Comparison of ENCODE assay signal across 8 cellular contexts in the genomic region with DNA sequence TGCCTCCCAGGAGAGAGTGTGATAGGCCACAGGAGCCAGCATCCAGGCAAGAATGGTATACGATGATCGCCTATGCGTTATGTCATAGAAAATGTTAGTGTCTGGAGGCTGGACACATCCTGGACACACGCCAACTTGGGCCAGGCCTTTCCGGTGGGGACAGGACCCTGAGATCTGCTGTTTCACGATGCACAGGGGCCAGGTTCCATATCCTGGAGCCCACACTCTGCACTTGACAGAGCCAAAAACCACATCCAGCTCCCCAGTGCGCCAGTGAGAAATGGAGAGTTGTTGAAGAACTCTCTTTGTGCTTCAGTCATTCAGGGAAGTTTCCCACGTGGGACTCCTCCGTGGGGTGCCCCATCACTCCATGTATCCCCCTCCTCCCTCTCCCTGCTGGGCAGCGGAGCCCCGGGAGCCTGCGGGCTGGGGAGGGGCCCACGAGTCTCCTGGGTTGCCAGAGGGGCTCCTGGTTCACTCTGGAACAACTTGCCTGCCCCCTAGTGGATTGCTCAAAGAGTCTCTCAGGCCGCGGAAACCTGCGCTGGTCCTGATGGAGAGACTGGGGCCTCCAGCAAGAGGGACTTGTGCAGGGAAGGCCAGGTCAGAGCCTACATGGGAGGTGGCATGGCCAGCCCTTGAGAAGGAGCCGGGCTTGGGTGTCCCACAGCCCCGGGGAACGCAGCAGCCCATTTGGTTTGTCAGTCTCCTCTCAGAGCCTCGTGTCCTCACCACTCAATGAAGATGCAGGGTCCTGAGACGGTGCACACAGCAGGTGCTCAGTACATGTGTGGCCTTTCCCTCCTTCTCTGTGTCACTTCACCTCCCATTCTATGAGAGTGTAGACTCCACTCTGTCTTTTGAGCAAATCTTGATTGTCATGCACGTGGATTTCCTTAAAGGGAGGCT. TPM values are rescaled to one million over a fixed set of nuclear protein-coding genes. Genes with fewer than 3 reads are reported as not detected.
A peak's percentile ranks its signal among the peaks of the same experiment; 100 is the strongest.
DNase-seq lines count a peak whose midpoint lies in the region; ATAC-seq lines count a peak whose summit lies in the region.

No MANE protein-coding gene starts in this region.

- peaks cover 0 to 4% of the 10 kb centered on the region in 2 donors for H3K27me3 Mint-ChIP-seq in stimulated activated naive B cell treated with anti-CD40 and anti-IgM and Interleukin-4, amounts not matched to agents 10 μg/mL and 1 μg/mL and 100 μg/mL, for 72 hours

- peak overlapping the region in 1 of 2 donors; percentile 28 for H3K4me3 Mint-ChIP-seq in stimulated activated naive B cell treated with anti-CD40 and anti-IgM and Interleukin-4, amounts not matched to agents 10 μg/mL and 1 μg/mL and 100 μg/mL, for 72 hours

- no peaks in the 10 kb centered on the region for H3K9me3 Mint-ChIP-seq in stimulated activated naive B cell treated with anti-CD40 and anti-IgM and Interleukin-4, amounts not matched to agents 10 μg/mL and 1 μg/mL and 100 μg/mL, for 72 hours

- DNase-seq in DMS53 treated with DMSO at 0.1 percent for 48 hours (lab: John Stamatoyannopoulos, UW; ENCODE audit: unreplicated experiment) = peak; percentile 85
- DNase-seq in HK-2 (ENCODE audit: unreplicated experiment) = peak; percentile 53
- DNase-seq in NOMO-1 treated with dmso at 0.1 percent for 144 hours (lab: John Stamatoyannopoulos, UW; ENCODE audit: unreplicated experiment) = peak; percentile 7
- peak in 2 of 3 experiments; percentile 55 to 62 for DNase-seq in activated CD8-positive, alpha-beta memory T cell treated with anti-CD3 and anti-CD28 coated beads for 48 hours (ENCODE audit: low read depth in 2 of 3, low spot score in 2 of 3)
- peak; percentile 89 for DNase-seq in epidermal melanocyte (ENCODE audit: insufficient read length, low spot score)
- peak; percentile 75 for DNase-seq in myocyte (ENCODE audit: low read depth)
- DNase-seq in stimulated activated naive B cell treated with anti-CD40 and anti-IgM and Interleukin-4, amounts not matched to agents 10 μg/mL and 1 μg/mL and 100 μg/mL, for 72 hours = peak; percentile 67

- ATAC-seq in stimulated activated naive B cell treated with anti-CD40 and anti-IgM and Interleukin-4, amounts not matched to agents 10 μg/mL and 1 μg/mL and 100 μg/mL, for 72 hours (replicated peaks) = peak; percentile 64 to 66
- no peak for ATAC-seq in GM18498 (IDR thresholded peaks at IDR 0.05; ENCODE audit: unreplicated experiment)

- no peak overlapping the region for H3K27ac Mint-ChIP-seq in stimulated activated naive B cell treated with anti-CD40 and anti-IgM and Interleukin-4, amounts not matched to agents 10 μg/mL and 1 μg/mL and 100 μg/mL, for 72 hours

- H3K4me1 Mint-ChIP-seq in stimulated activated naive B cell treated with anti-CD40 and anti-IgM and Interleukin-4, amounts not matched to agents 10 μg/mL and 1 μg/mL and 100 μg/mL, for 72 hours = peaks cover 66 to 91% of the 10 kb centered on the region in 2 donors

- H3K36me3 Mint-ChIP-seq in stimulated activated naive B cell treated with anti-CD40 and anti-IgM and Interleukin-4, amounts not matched to agents 10 μg/mL and 1 μg/mL and 100 μg/mL, for 72 hours = no peaks in the 10 kb centered on the region

RNA-seq across cellular contexts. Expression of a gene that starts 10.2 kb away (rescaled TPM):
- 0.16 and 2.0 TPM in 2 replicates for total RNA-seq in myocyte
- polyA plus RNA-seq in myocyte (2012) = 61.0 TPM

Comparison
In these comparisons a context has a peak if more than half of its experiments do, and no peak if none do; other contexts are left out.
1. DNase-seq: peak in every context shown above with its lines; median percentile 89 in epidermal melanocyte; 85 in DMS53 treated with DMSO at 0.1 percent for 48 hours; 75 in myocyte; 67 in stimulated activated naive B cell treated with anti-CD40 and anti-IgM and Interleukin-4, amounts not matched to agents 10 μg/mL and 1 μg/mL and 100 μg/mL, for 72 hours; 58 in activated CD8-positive, alpha-beta memory T cell treated with anti-CD3 and anti-CD28 coated beads for 48 hours; 53 in HK-2; 7 in NOMO-1 treated with dmso at 0.1 percent for 144 hours.